1 cellular context compared by ENCODE assay signal in genomic region chr6:28212510-28213212, GRCh38.
TF ChIP-seq lines count a peak whose summit lies in the region.

No MANE protein-coding gene starts in this region.

TF ChIP-seq in HEK293, 187 proteins besides CTCF, POLR2A, EP300 and RAD21 (continued from another document and continues in another):
- peak; percentile 92; the same call in 1 of the 2 replicates for TF ChIP-seq ZNF580 (tag by site-specific recombination; IDR thresholded peaks at IDR 0.05)
- peak; percentile 1; the same call in 1 of the 2 replicates for TF ChIP-seq ZNF654 (tag by site-specific recombination; IDR thresholded peaks at IDR 0.05; ENCODE audit: low read depth)
- TF ChIP-seq GFI1B (tag by site-specific recombination; IDR thresholded peaks at IDR 0.05): 0 out of 2 replicates have a peak, but pooled peaks have one; percentile 33
- TF ChIP-seq MYNN (tag by site-specific recombination; IDR thresholded peaks at IDR 0.05; ENCODE audit: borderline replicate concordance): no peak
- no peak for TF ChIP-seq ZNF114 (tag by site-specific recombination; IDR thresholded peaks at IDR 0.05)
- peak; percentile 98 for TF ChIP-seq ZNF24 (tag by site-specific recombination; IDR thresholded peaks at IDR 0.05)
- TF ChIP-seq ZNF416 (tag by site-specific recombination; IDR thresholded peaks at IDR 0.05): no peak
- TF ChIP-seq ZNF76 (tag by site-specific recombination; IDR thresholded peaks at IDR 0.05; ENCODE audit: borderline replicate concordance, low read depth): peak; percentile 66; the same call in 1 of the 2 replicates
- TF ChIP-seq TRIM28 (IDR thresholded peaks at IDR 0.05; ENCODE audit: borderline replicate concordance, low read length): no peak; the same call in 1 of the 2 replicates
- no peak for TF ChIP-seq ZNF544 (tag by site-specific recombination; IDR thresholded peaks at IDR 0.05)
- peak; percentile 57; the same call in 1 of the 2 replicates for TF ChIP-seq ZBTB44 (tag by site-specific recombination; IDR thresholded peaks at IDR 0.05)
- no peak for TF ChIP-seq ZNF155 (tag by site-specific recombination; IDR thresholded peaks at IDR 0.05)
- no peak for TF ChIP-seq ZNF280C (tag by site-specific recombination; IDR thresholded peaks at IDR 0.05)
- peak; percentile 62 for TF ChIP-seq SP3 (tag by site-specific recombination; IDR thresholded peaks at IDR 0.05)
- TF ChIP-seq ZNF146 (tag by site-specific recombination; IDR thresholded peaks at IDR 0.05): peak; percentile 67
- TF ChIP-seq ZNF18 (tag by site-specific recombination; IDR thresholded peaks at IDR 0.05): peak; percentile 55
- peak; percentile 73; the same call in 1 of the 2 replicates for TF ChIP-seq BCL11B (tag by site-specific recombination; IDR thresholded peaks at IDR 0.05; ENCODE audit: low read depth)
- TF ChIP-seq ZEB2 (tag by site-specific recombination; IDR thresholded peaks at IDR 0.05): peak; percentile 96
- no peak for TF ChIP-seq KLF1 (tag by site-specific recombination; IDR thresholded peaks at IDR 0.05)
- no peak for TF ChIP-seq ZFP41 (tag by site-specific recombination; IDR thresholded peaks at IDR 0.05; ENCODE audit: borderline replicate concordance)
- TF ChIP-seq ZBTB17 (tag by site-specific recombination; IDR thresholded peaks at IDR 0.05): peak; percentile 99
- TF ChIP-seq ZBTB10 (tag by site-specific recombination; IDR thresholded peaks at IDR 0.05): no peak
- peak; percentile 65 for TF ChIP-seq ZBTB8A (tag by site-specific recombination; IDR thresholded peaks at IDR 0.05)
- TF ChIP-seq ZSCAN23 (tag by site-specific recombination; IDR thresholded peaks at IDR 0.05): peak; percentile 97
- no peak for TF ChIP-seq ZNF658 (tag by site-specific recombination; IDR thresholded peaks at IDR 0.05)
- no peak for TF ChIP-seq EGR2 (tag by site-specific recombination; IDR thresholded peaks at IDR 0.05; ENCODE audit: low read depth)
- TF ChIP-seq ZNF423 (tag by site-specific recombination; IDR thresholded peaks at IDR 0.05): no peak
- no peak for TF ChIP-seq ZNF585B (tag by site-specific recombination; IDR thresholded peaks at IDR 0.05)
- peak; percentile 97 for TF ChIP-seq ZNF335 (tag by site-specific recombination; conservative IDR thresholded peaks at IDR 0.05)
- no peak for TF ChIP-seq ZNF175 (tag by site-specific recombination; IDR thresholded peaks at IDR 0.05)
- TF ChIP-seq KLF17 (tag by site-specific recombination; IDR thresholded peaks at IDR 0.05): peak; percentile 86
- 0 out of 2 replicates have a peak, but pooled peaks have one; percentile 14 for TF ChIP-seq ZNF239 (tag by site-specific recombination; IDR thresholded peaks at IDR 0.05)
- TF ChIP-seq WT1 (tag by site-specific recombination; IDR thresholded peaks at IDR 0.05): peak; percentile 90
- no peak for TF ChIP-seq ZNF747 (tag by site-specific recombination; IDR thresholded peaks at IDR 0.05)
- TF ChIP-seq ZNF501 (tag by site-specific recombination; IDR thresholded peaks at IDR 0.05): peak; percentile 91
- TF ChIP-seq ZNF776 (tag by site-specific recombination; IDR thresholded peaks at IDR 0.05; ENCODE audit: borderline replicate concordance): no peak
- 0 out of 2 replicates have a peak, but pooled peaks have one; percentile 45 for TF ChIP-seq ZSCAN18 (tag by site-specific recombination; IDR thresholded peaks at IDR 0.05)
- TF ChIP-seq ZNF132 (tag by site-specific recombination; IDR thresholded peaks at IDR 0.05; ENCODE audit: borderline replicate concordance): no peak
- peak; percentile 89 for TF ChIP-seq ZNF394 (tag by site-specific recombination; IDR thresholded peaks at IDR 0.05; ENCODE audit: borderline replicate concordance)
- TF ChIP-seq SALL2 (tag by site-specific recombination; IDR thresholded peaks at IDR 0.05; ENCODE audit: borderline replicate concordance): no peak
- TF ChIP-seq ATF2 (tag by site-specific recombination; IDR thresholded peaks at IDR 0.05; ENCODE audit: low read depth): peak; percentile 91
- peak; percentile 17 for TF ChIP-seq SETDB1 (IDR thresholded peaks at IDR 0.05; ENCODE audit: insufficient read length, low read length)
- no peak for TF ChIP-seq ZBTB26 (tag by site-specific recombination; optimal IDR thresholded peaks at IDR 0.05)
- TF ChIP-seq ELK4 (IDR thresholded peaks at IDR 0.05; ENCODE audit: borderline replicate concordance, low read depth, low read length): no peak
- TF ChIP-seq ZNF341 (tag by site-specific recombination; IDR thresholded peaks at IDR 0.05; ENCODE audit: low read depth): no peak
- peak; percentile 96 for TF ChIP-seq SCRT2 (tag by site-specific recombination; IDR thresholded peaks at IDR 0.05)
- TF ChIP-seq AEBP2 (tag by site-specific recombination; IDR thresholded peaks at IDR 0.05; ENCODE audit: borderline replicate concordance): no peak
- no peak for TF ChIP-seq RBAK (tag by site-specific recombination; IDR thresholded peaks at IDR 0.05)
